ENCODE assay signal across 8 cellular contexts in the genomic region with DNA sequence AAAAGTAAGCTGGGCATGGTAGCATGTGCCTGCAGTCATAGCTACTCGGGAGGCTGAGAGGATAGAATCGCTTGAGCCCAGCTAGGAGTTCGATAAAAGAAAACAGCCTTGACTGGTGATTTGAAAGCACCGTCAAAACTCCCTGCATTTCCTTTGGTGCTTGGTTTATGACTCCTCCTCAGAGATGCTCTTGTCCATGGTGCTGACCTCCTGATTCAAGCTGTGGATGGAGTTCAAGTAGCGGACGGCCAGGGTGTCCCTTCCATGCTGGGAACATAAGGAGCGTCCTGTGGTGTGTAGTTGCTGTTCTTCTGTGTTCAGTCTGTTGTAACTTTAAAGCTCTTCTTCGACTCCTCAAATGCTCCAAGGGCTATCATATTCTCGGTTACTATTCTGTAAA.
DNase-seq lines count a peak whose midpoint lies in the region; ATAC-seq and TF ChIP-seq lines count a peak whose summit lies in the region.

No MANE protein-coding gene starts in this region.

- no peaks in the 10 kb centered on the region for H3K36me3 Mint-ChIP-seq in activated naive CD4-positive, alpha-beta T cell treated with anti-CD3 and anti-CD28 coated beads for 36 hours (ENCODE audit: low read depth)
- no peaks in the 10 kb centered on the region for H3K36me3 Mint-ChIP-seq in endothelial cell (ENCODE audit: low read depth, unreplicated experiment)

- H3K9me3 Mint-ChIP-seq in activated naive CD4-positive, alpha-beta T cell treated with anti-CD3 and anti-CD28 coated beads for 36 hours = no peaks in the 10 kb centered on the region
- H3K9me3 Mint-ChIP-seq in endothelial cell (ENCODE audit: unreplicated experiment) = no peaks in the 10 kb centered on the region

- ATAC-seq in GM19328 (IDR thresholded peaks at IDR 0.05; ENCODE audit: unreplicated experiment) = no peak
- no peak for ATAC-seq in HG03095 (IDR thresholded peaks at IDR 0.05; ENCODE audit: unreplicated experiment)

- H3K4me1 Mint-ChIP-seq in activated naive CD4-positive, alpha-beta T cell treated with anti-CD3 and anti-CD28 coated beads for 36 hours (ENCODE audit: low read depth) = no peaks in the 10 kb centered on the region
- no peaks in the 10 kb centered on the region for H3K4me1 Mint-ChIP-seq in endothelial cell (ENCODE audit: unreplicated experiment)

- intact Hi-C loops in activated naive CD4-positive, alpha-beta T cell treated with anti-CD3 and anti-CD28 coated beads for 36 hours (cut with micrococcal nuclease) = no loop called here

- DNase-seq in activated naive CD4-positive, alpha-beta T cell treated with anti-CD3 and anti-CD28 coated beads for 36 hours = peak; percentile 31
- no peak for DNase-seq in activated naive CD4-positive, alpha-beta T cell (lab: John Stamatoyannopoulos, UW)
- DNase-seq in NOMO-1 treated with DMSO at 0.1 percent for 48 hours (lab: John Stamatoyannopoulos, UW; ENCODE audit: unreplicated experiment) = peak; percentile 13
- peak; percentile 65 for DNase-seq in endothelial cell (ENCODE audit: low spot score)
- DNase-seq in renal cortical epithelial cell (ENCODE audit: low read depth) = peak; percentile 19
- DNase-seq in NCI-H2171 (lab: John Stamatoyannopoulos, UW) = no peak

- CTCF ChIA-PET in activated naive CD4-positive, alpha-beta T cell treated with anti-CD3 and anti-CD28 coated beads for 36 hours (lab: Charles Lee) = no interaction called here

- no peak for TF ChIP-seq CTCF in endothelial cell (IDR thresholded peaks at IDR 0.05; ENCODE audit: unreplicated experiment)

- no peak overlapping the region for H3K27ac Mint-ChIP-seq in activated naive CD4-positive, alpha-beta T cell treated with anti-CD3 and anti-CD28 coated beads for 36 hours
- no peak overlapping the region for H3K27ac Mint-ChIP-seq in endothelial cell (ENCODE audit: unreplicated experiment)

- no peak overlapping the region for H3K4me3 Mint-ChIP-seq in activated naive CD4-positive, alpha-beta T cell treated with anti-CD3 and anti-CD28 coated beads for 36 hours
- H3K4me3 Mint-ChIP-seq in endothelial cell (ENCODE audit: unreplicated experiment) = no peak overlapping the region

- H3K27me3 Mint-ChIP-seq in activated naive CD4-positive, alpha-beta T cell treated with anti-CD3 and anti-CD28 coated beads for 36 hours (ENCODE audit: low read depth) = peaks cover 6% of the 10 kb centered on the region
- peaks cover 3% of the 10 kb centered on the region for H3K27me3 Mint-ChIP-seq in endothelial cell (ENCODE audit: unreplicated experiment)

Comparison
In these comparisons a context has a peak if more than half of its experiments do, and no peak if none do; other contexts are left out.
1. DNase-seq: peak in activated naive CD4-positive, alpha-beta T cell treated with anti-CD3 and anti-CD28 coated beads for 36 hours (single experiment), NOMO-1 treated with DMSO at 0.1 percent for 48 hours (single experiment), endothelial cell (single experiment) and renal cortical epithelial cell (single experiment); none in activated naive CD4-positive, alpha-beta T cell (0 of 4) and NCI-H2171 (single experiment).